7 cellular contexts compared by ENCODE assay signal in the genomic region with DNA sequence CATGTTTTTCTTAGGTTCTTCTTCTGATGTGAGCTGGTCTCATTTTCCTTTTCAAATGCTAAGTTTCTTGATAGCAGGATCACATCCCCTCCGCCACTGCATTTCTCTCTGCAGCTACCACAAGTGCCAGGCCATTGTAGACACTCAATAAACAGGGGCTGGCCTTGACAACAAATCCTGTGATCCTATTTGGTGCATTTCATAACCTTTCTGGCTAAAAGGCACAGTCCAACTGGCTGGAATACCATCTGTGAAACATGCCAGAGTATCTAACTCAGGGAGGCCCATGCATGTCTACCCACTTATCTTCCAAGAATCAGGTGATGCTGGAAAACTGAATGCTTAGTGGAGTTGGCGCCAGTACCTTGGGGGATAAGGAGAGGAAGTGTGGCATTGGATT.
"Had no signal": no experiment of that assay in that cellular context is flagged by ENCODE, and none has a peak within 500 bp of the region (broad histone marks: within the 10 kb centered on the region; RNA-seq: fewer than 3 reads in every experiment).

No MANE protein-coding gene starts in this region.

- H3K4me3 ChIP-seq: GM23248, K562 had no signal

- H3K4me3 Mint-ChIP-seq: H9, HFFc6 had no signal

- H2AFZ ChIP-seq: GM23248 had no signal

- H3K27ac Mint-ChIP-seq: H9, HFFc6 had no signal

- ATAC-seq: HCT116, K562 had no signal

- H3K27ac ChIP-seq: GM23248, HL-60 had no signal

- DNase-seq: GM23248, H9, HFFc6, KG1 had no signal

- H3K9ac ChIP-seq: GM23248 had no signal
